12 cellular contexts compared by ENCODE assay signal in the genomic region with DNA sequence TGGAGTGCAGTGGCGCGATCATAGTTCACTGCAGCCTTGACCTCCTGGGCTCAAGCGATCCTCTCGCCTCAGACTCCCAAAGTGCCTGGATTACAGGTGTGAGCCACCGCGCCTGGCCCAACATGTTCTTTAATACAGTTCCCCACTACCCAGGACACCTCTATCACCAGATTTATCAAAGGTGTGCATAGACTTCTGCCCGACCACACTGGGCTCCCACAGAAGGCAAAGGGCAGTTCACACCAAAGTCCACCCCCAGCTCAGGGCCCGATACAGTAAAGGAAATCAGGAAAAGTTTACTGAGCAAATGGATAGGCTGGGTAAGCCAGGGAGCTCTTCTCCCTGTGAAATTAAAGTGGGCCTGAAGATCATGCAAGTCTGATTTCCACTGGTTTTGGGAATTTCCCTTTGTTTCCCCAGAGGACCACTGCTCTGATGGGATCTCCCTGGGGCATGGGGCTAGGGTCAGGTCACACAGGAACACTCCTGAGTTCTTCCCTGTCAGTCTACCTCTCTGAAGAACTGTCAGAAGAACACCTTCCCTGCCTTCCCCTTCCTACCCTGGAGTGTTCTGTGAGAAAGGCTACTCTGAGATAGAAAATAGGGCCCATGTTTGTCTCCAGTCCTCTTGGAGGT. TPM values are rescaled to one million over a fixed set of nuclear protein-coding genes. Genes with fewer than 3 reads are reported as not detected.
DNase-seq lines count a peak whose midpoint lies in the region; ATAC-seq and TF ChIP-seq lines count a peak whose summit lies in the region.
"Had no signal": no experiment of that assay in that cellular context is flagged by ENCODE, and none has a peak within 500 bp of the region (broad histone marks: within the 10 kb centered on the region; RNA-seq: fewer than 3 reads in every experiment).

No MANE protein-coding gene starts in this region.

- CTCF ChIA-PET in activated CD4-positive, alpha-beta T cell treated with anti-CD3 and anti-CD28 coated beads for 36 hours (lab: Charles Lee): interaction anchor here (0.6 to 2.1 kb wide), 4 partner anchors 10 to 219 kb away, joined by 3 to 9 read pairs (median 5); a partner anchor contains a TSS

- peak overlapping the region in 1 of 8 donors; percentile 61 for H3K4me3 ChIP-seq in spleen
- H3K4me3 ChIP-seq: gastrocnemius medialis, PC-9, testis had no signal

- H3K4me3 Mint-ChIP-seq in activated CD4-positive, alpha-beta T cell treated with anti-CD3 and anti-CD28 coated beads for 36 hours: peak overlapping the region; percentile 64
- peak overlapping the region; percentile 81 for H3K4me3 Mint-ChIP-seq in activated naive CD8-positive, alpha-beta T cell treated with anti-CD3 and anti-CD28 coated beads for 36 hours

- no peak for TF ChIP-seq CTCF in spleen (IDR thresholded peaks at IDR 0.05 in 8 of 11, conservative IDR thresholded peaks at IDR 0.05 in 3 of 11)

- WGBS in spleen, 5 donors: 82 to 88% (median 85%) methylated on average over 8 of the region's 8 CpGs

- H3K27ac ChIP-seq in spleen: peak overlapping the region; percentile 40 to 94 (median 88)
- H3K27ac ChIP-seq: gastrocnemius medialis, PC-9, testis had no signal

- H3K9me3 Mint-ChIP-seq in activated CD4-positive, alpha-beta T cell treated with anti-CD3 and anti-CD28 coated beads for 36 hours (ENCODE audit: low read depth): no peaks in the 10 kb centered on the region
- H3K9me3 Mint-ChIP-seq in activated naive CD8-positive, alpha-beta T cell treated with anti-CD3 and anti-CD28 coated beads for 36 hours: peaks cover under 1% of the 10 kb centered on the region

- no peaks in the 10 kb centered on the region for H3K27me3 Mint-ChIP-seq in activated CD4-positive, alpha-beta T cell treated with anti-CD3 and anti-CD28 coated beads for 36 hours
- H3K27me3 Mint-ChIP-seq in activated naive CD8-positive, alpha-beta T cell treated with anti-CD3 and anti-CD28 coated beads for 36 hours: no peaks in the 10 kb centered on the region

- no peaks in the 10 kb centered on the region for H3K27me3 ChIP-seq in spleen (replicated peaks in 1 of 7)
- H3K27me3 ChIP-seq: gastrocnemius medialis, testis had no signal

- intact Hi-C loops in activated CD4-positive, alpha-beta T cell treated with anti-CD3 and anti-CD28 coated beads for 36 hours (cut with DNase I, micrococcal nuclease): loop anchor here (1.0 to 5.0 kb wide), 6 partner anchors 17 to 336 kb away; a partner anchor contains a TSS
- intact Hi-C loops in spleen (cut with DNase I; ENCODE audit: low total_unique reads): no loop called here

- no peak for DNase-seq in activated CD4-positive, alpha-beta T cell treated with anti-CD3 and anti-CD28 coated beads for 36 hours
- no peak for DNase-seq in activated CD4-positive, alpha-beta T cell treated with anti-CD3 and anti-CD28 coated beads for 4 hours
- no peak for DNase-seq in activated naive CD8-positive, alpha-beta T cell treated with anti-CD3 and anti-CD28 coated beads for 36 hours
- DNase-seq in spleen (no peak), pons (ENCODE audit: low spot score) (no peak)
- DNase-seq: NCI-H1092 treated with DMSO at 0.1 percent for 48 hours, PC-9 had no signal

- peaks cover 73% of the 10 kb centered on the region for H3K4me1 Mint-ChIP-seq in activated CD4-positive, alpha-beta T cell treated with anti-CD3 and anti-CD28 coated beads for 36 hours
- peaks cover 66% of the 10 kb centered on the region for H3K4me1 Mint-ChIP-seq in activated naive CD8-positive, alpha-beta T cell treated with anti-CD3 and anti-CD28 coated beads for 36 hours

- ATAC-seq in activated CD4-positive, alpha-beta T cell treated with anti-CD3 and anti-CD28 coated beads for 36 hours: peak; percentile 0
- ATAC-seq in HG03108 (IDR thresholded peaks at IDR 0.05; ENCODE audit: unreplicated experiment) (peak; percentile 1), GM18511 (IDR thresholded peaks at IDR 0.05; ENCODE audit: unreplicated experiment) (no peak), HG03025 (IDR thresholded peaks at IDR 0.05; ENCODE audit: low FRiP score, unreplicated experiment) (no peak)
- ATAC-seq: gastrocnemius medialis had no signal

- no peak for TF ChIP-seq POLR2A in spleen (IDR thresholded peaks at IDR 0.05)

- H3K4me1 ChIP-seq in spleen: peaks cover 30 to 87% (median 76%) of the 10 kb centered on the region in 6 donors
- H3K4me1 ChIP-seq: gastrocnemius medialis, testis had no signal

- H3K36me3 Mint-ChIP-seq in activated CD4-positive, alpha-beta T cell treated with anti-CD3 and anti-CD28 coated beads for 36 hours (ENCODE audit: low read depth): peaks cover 63% of the 10 kb centered on the region
- H3K36me3 Mint-ChIP-seq in activated naive CD8-positive, alpha-beta T cell treated with anti-CD3 and anti-CD28 coated beads for 36 hours: peaks cover 60% of the 10 kb centered on the region

- peaks cover 0 to 4% (median 0%) of the 10 kb centered on the region in 8 donors for H3K9me3 ChIP-seq in spleen
- H3K9me3 ChIP-seq: gastrocnemius medialis, testis had no signal

- POLR2A ChIA-PET in activated CD4-positive, alpha-beta T cell treated with anti-CD3 and anti-CD28 coated beads for 36 hours (lab: Charles Lee): interaction anchor here (0.6 to 5.3 kb wide), 10 partner anchors 13 to 305 kb away, joined by 3 to 86 read pairs (median 6); a partner anchor contains a TSS

- peak overlapping the region; percentile 96 for H3K27ac Mint-ChIP-seq in activated CD4-positive, alpha-beta T cell treated with anti-CD3 and anti-CD28 coated beads for 36 hours
- H3K27ac Mint-ChIP-seq in activated naive CD8-positive, alpha-beta T cell treated with anti-CD3 and anti-CD28 coated beads for 36 hours: peak overlapping the region; percentile 99

- peaks cover 0 to 38% (median 11%) of the 10 kb centered on the region in 6 donors for H3K36me3 ChIP-seq in spleen

RNA-seq across cellular contexts. Expression of a gene that starts 17.7 kb away (rescaled TPM):
- total RNA-seq in activated CD4-positive, alpha-beta T cell treated with anti-CD3 and anti-CD28 coated beads for 36 hours: 100 to 1,000 TPM; 320 TPM
- 100 to 1,000 TPM; 213 to 219 TPM for total RNA-seq in activated naive CD8-positive, alpha-beta T cell treated with anti-CD3 and anti-CD28 coated beads for 36 hours
- 100 to 1,000 TPM in 6 of 7 donors, 10 to 100 TPM in 1; 89.1 to 220 (median 159) TPM for total RNA-seq in spleen
- polyA plus RNA-seq in spleen: 10 to 100 TPM; 54.2 to 86.6 (median 62.4) TPM

RNA-seq across cellular contexts. Expression of a gene that starts 20.9 kb away (rescaled TPM):
- total RNA-seq in activated CD4-positive, alpha-beta T cell treated with anti-CD3 and anti-CD28 coated beads for 36 hours: 10 to 100 TPM; 68.0 to 98.1 TPM
- 10 to 100 TPM; 57.3 to 59.5 TPM for total RNA-seq in activated naive CD8-positive, alpha-beta T cell treated with anti-CD3 and anti-CD28 coated beads for 36 hours
- 10 to 100 TPM; 47.2 to 65.8 (median 58.5) TPM for total RNA-seq in spleen
- 10 to 100 TPM; 29.6 to 53.2 (median 46.6) TPM for polyA plus RNA-seq in spleen

RNA-seq across cellular contexts. Expression of a gene that starts 25.1 kb away (rescaled TPM):
- 10 to 100 TPM; 19.7 to 20.3 TPM for total RNA-seq in activated CD4-positive, alpha-beta T cell treated with anti-CD3 and anti-CD28 coated beads for 36 hours
- total RNA-seq in activated naive CD8-positive, alpha-beta T cell treated with anti-CD3 and anti-CD28 coated beads for 36 hours: 10 to 100 TPM; 20.8 to 24.0 TPM
- 10 to 100 TPM; 15.0 to 20.8 (median 17.4) TPM for total RNA-seq in spleen
- 1 to 10 TPM; 6.2 to 8.7 (median 8.3) TPM for polyA plus RNA-seq in spleen

RNA-seq across cellular contexts. Expression of a gene that starts 35.1 kb away (rescaled TPM):
- total RNA-seq in activated CD4-positive, alpha-beta T cell treated with anti-CD3 and anti-CD28 coated beads for 36 hours: 1 to 10 TPM; 2.5 to 2.8 TPM
- 1 to 10 TPM; 1.2 to 1.3 TPM for total RNA-seq in activated naive CD8-positive, alpha-beta T cell treated with anti-CD3 and anti-CD28 coated beads for 36 hours
- total RNA-seq in spleen: 1 to 10 TPM; 1.5 to 3.7 (median 2.2) TPM
- 1 to 10 TPM; 1.5 to 2.3 (median 2.0) TPM for polyA plus RNA-seq in spleen

RNA-seq across cellular contexts. Expression of a gene that starts 38.8 kb away (rescaled TPM):
- 10 to 100 TPM; 73.4 to 75.3 TPM for total RNA-seq in activated CD4-positive, alpha-beta T cell treated with anti-CD3 and anti-CD28 coated beads for 36 hours
- total RNA-seq in activated naive CD8-positive, alpha-beta T cell treated with anti-CD3 and anti-CD28 coated beads for 36 hours: 10 to 100 TPM; 84.3 to 85.7 TPM
- 10 to 100 TPM; 53.5 to 73.6 (median 68.6) TPM for total RNA-seq in spleen
- 10 to 100 TPM; 83.8 to 97.3 (median 92.9) TPM for polyA plus RNA-seq in spleen

Comparison
In these comparisons a context has a peak if more than half of its experiments do, and no peak if none do; other contexts are left out.
1. ATAC-seq: peak in activated CD4-positive, alpha-beta T cell treated with anti-CD3 and anti-CD28 coated beads for 36 hours (single experiment) and HG03108 (single experiment); none in GM18511 (single experiment) and HG03025 (single experiment).